ENCODE assay signal across 10 cellular contexts in the genomic region with DNA sequence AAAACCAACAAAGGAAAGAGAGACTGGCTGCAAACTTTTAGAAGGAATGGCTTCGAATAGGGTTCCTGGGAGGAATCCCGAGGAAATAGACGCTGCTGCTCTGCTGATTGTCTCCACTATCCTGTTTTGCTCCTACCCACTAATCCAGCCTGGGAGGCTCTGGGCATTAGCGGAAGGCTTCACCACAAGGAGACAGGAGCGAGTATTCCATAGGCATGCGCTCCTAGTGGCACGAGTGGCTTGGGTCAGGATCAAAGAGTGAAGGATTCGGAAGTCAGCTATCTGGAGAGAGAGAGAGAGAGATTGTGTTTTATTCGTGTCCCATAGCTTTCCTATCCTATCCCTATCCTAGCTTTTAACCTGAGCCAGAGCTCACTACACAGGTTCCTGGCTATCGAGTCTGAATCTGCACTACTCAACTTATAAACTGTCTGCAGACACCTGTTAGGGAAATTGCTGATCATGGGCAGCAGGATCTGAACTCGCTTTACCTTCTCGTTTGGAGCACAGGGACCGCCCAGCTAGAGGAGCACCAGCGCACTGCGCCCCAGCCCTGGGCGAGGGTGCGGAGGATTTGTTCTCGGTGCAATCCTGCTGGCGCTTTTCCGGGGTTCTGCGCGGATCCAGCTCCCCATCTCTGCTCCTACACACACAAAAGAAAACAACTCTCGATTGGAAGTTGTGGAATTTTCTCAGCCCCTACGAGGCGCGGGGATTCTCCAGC. TPM values are rescaled to one million over a fixed set of nuclear protein-coding genes. Genes with fewer than 3 reads are reported as not detected.
DNase-seq lines count a peak whose midpoint lies in the region; ATAC-seq and TF ChIP-seq lines count a peak whose summit lies in the region.
"Had no signal": no experiment of that assay in that cellular context is flagged by ENCODE, and none has a peak within 500 bp of the region (broad histone marks: within the 10 kb centered on the region; RNA-seq: fewer than 3 reads in every experiment).

No MANE protein-coding gene starts in this region.

- 2 to 3% methylated on average over 26 of the region's 26 CpGs for WGBS in ectodermal cell, 2 experiments
- WGBS in upper lobe of left lung, 2 donors = 6 to 7% methylated on average over 22 to 26 of the region's 26 CpGs

- H3K27ac ChIP-seq in cardiac muscle cell (no peak overlapping the region), ectodermal cell (ENCODE audit: insufficient read depth, low read depth, low read length, poor library complexity, severe bottlenecking) (no peak overlapping the region), upper lobe of left lung (no peak overlapping the region)
- H3K27ac ChIP-seq: KMS-11 had no signal

- intact Hi-C loops in cardiac septum (cut with DNase I) = no loop called here

- peak; percentile 17 to 46 for DNase-seq in cardiac muscle cell (ENCODE audit: low read depth in 1 of 2, low spot score in 1 of 2)
- no peak for DNase-seq in cardiac septum (ENCODE audit: low spot score)
- DNase-seq in medulla oblongata (ENCODE audit: extremely low spot score) = peak; percentile 6
- DNase-seq in upper lobe of left lung = peak in 1 of 2 donors; percentile 48
- DNase-seq in cerebellum (ENCODE audit: low spot score) = no peak
- no peak for DNase-seq in DMS114 treated with DMSO at 0.1 percent for 48 hours (lab: John Stamatoyannopoulos, UW; ENCODE audit: unreplicated experiment)
- DNase-seq: activated CD8-positive, alpha-beta T cell treated with anti-CD3 and anti-CD28 coated beads for 36 hours had no signal

- H3K4me1 ChIP-seq in cardiac muscle cell (ENCODE audit: low read depth) (no peaks in the 10 kb centered on the region), ectodermal cell (ENCODE audit: control insufficient read depth, insufficient read depth, low read length) (no peaks in the 10 kb centered on the region), upper lobe of left lung (peaks cover 8 to 13% (median 10%) of the 10 kb centered on the region in 4 donors)

- no peak for TF ChIP-seq POLR2A in upper lobe of left lung (IDR thresholded peaks at IDR 0.05)

- H3K9me3 ChIP-seq in cardiac muscle cell (ENCODE audit: low read depth) = no peaks in the 10 kb centered on the region
- no peaks in the 10 kb centered on the region for H3K9me3 ChIP-seq in ectodermal cell (ENCODE audit: control insufficient read depth, low read length)
- no peaks in the 10 kb centered on the region for H3K9me3 ChIP-seq in upper lobe of left lung

- no peaks in the 10 kb centered on the region for H3K36me3 ChIP-seq in cardiac muscle cell
- no peaks in the 10 kb centered on the region for H3K36me3 ChIP-seq in ectodermal cell (ENCODE audit: control insufficient read depth, insufficient read depth, low read length)
- no peaks in the 10 kb centered on the region for H3K36me3 ChIP-seq in upper lobe of left lung

- TF ChIP-seq EP300 in upper lobe of left lung (IDR thresholded peaks at IDR 0.05) = no peak

- ATAC-seq in upper lobe of left lung (ENCODE audit: low FRiP score in 2 of 2) (peak; percentile 12 to 35), HG03097 (IDR thresholded peaks at IDR 0.05; ENCODE audit: low FRiP score, unreplicated experiment) (no peak)
- ATAC-seq: activated CD8-positive, alpha-beta T cell treated with anti-CD3 and anti-CD28 coated beads for 36 hours had no signal

- H3K4me3 ChIP-seq in cardiac muscle cell (peak overlapping the region; percentile 40), ectodermal cell (ENCODE audit: insufficient read depth, low read depth, low read length) (peak overlapping the region; percentile 42), upper lobe of left lung (peak overlapping the region in 3 of 4 donors; percentile 10 to 32 (median 28))

- peak; percentile 30 for TF ChIP-seq CTCF in cardiac muscle cell (IDR thresholded peaks at IDR 0.05; ENCODE audit: low read depth, low read length)
- TF ChIP-seq CTCF in upper lobe of left lung (IDR thresholded peaks at IDR 0.05) = no peak

- H3K27me3 ChIP-seq in cardiac muscle cell (peaks cover 75% of the 10 kb centered on the region), ectodermal cell (ENCODE audit: control insufficient read depth, insufficient read depth, low read length, poor library complexity, severe bottlenecking) (peaks cover 46% of the 10 kb centered on the region), upper lobe of left lung (peaks cover 0 to 12% (median 5%) of the 10 kb centered on the region in 4 donors)

RNA-seq across cellular contexts. Expression of gene NPY2R, which starts 0.7 kb away (rescaled TPM):
- not detected in 2 replicates for total RNA-seq in cardiac muscle cell
- not detected in 2 replicates for polyA plus RNA-seq in cardiac muscle cell
- total RNA-seq in cardiac septum = not detected
- 0.76 TPM for polyA plus RNA-seq in ectodermal cell (2013, experiment 1 of 4)
- 0.57 TPM for polyA plus RNA-seq in ectodermal cell (2013, experiment 2 of 4)
- polyA plus RNA-seq in ectodermal cell (2013, experiment 3 of 4) = 0.80 TPM
- polyA plus RNA-seq in ectodermal cell (2013, experiment 4 of 4) = 0.77 TPM
- not detected for total RNA-seq in upper lobe of left lung
- total RNA-seq in cerebellum = 0.91 TPM
- total RNA-seq: activated CD8-positive, alpha-beta T cell treated with anti-CD3 and anti-CD28 coated beads for 36 hours had no signal

Comparison
In these comparisons a context has a peak if more than half of its experiments do, and no peak if none do; other contexts are left out.
1. DNase-seq: peak in cardiac muscle cell (2 of 2) and medulla oblongata (single experiment); none in cardiac septum (single experiment), cerebellum (single experiment) and DMS114 treated with DMSO at 0.1 percent for 48 hours (single experiment).
2. Peak in every context shown above with its lines, with median percentiles within 50 percentile points of each other: H3K4me3 ChIP-seq.